In genomic region chr9:78902051-78902450, GRCh38 we compare ENCODE assay signal across 7 cellular contexts.
"Had no signal": no experiment of that assay in that cellular context is flagged by ENCODE, and none has a peak within 500 bp of the region (broad histone marks: within the 10 kb centered on the region; RNA-seq: fewer than 3 reads in every experiment).

No MANE protein-coding gene starts in this region.

- H3K4me3 ChIP-seq: GM23338, HAP-1 had no signal

- H3K9me3 Mint-ChIP-seq: GM23338, HFFc6 had no signal

- H3K4me2 ChIP-seq: GM23338 had no signal

- H3K4me1 Mint-ChIP-seq: GM23338, IgD-negative memory B cell had no signal

- DNase-seq: H7, HFFc6, KBM-7 had no signal

- ATAC-seq: GM23338, HCT116 had no signal

- H3K36me3 ChIP-seq: HAP-1 had no signal

- H3K27me3 Mint-ChIP-seq: IgD-negative memory B cell had no signal

- H3K4me1 ChIP-seq: HAP-1 had no signal

- H3K4me3 Mint-ChIP-seq: GM23338, HFFc6, IgD-negative memory B cell had no signal

- H3K9me3 ChIP-seq: HAP-1 had no signal

- H2AFZ ChIP-seq: GM23338 had no signal

- H3K27ac Mint-ChIP-seq: GM23338, HFFc6, IgD-negative memory B cell had no signal
